ENCODE assay signal across 8 cellular contexts in the genomic region with DNA sequence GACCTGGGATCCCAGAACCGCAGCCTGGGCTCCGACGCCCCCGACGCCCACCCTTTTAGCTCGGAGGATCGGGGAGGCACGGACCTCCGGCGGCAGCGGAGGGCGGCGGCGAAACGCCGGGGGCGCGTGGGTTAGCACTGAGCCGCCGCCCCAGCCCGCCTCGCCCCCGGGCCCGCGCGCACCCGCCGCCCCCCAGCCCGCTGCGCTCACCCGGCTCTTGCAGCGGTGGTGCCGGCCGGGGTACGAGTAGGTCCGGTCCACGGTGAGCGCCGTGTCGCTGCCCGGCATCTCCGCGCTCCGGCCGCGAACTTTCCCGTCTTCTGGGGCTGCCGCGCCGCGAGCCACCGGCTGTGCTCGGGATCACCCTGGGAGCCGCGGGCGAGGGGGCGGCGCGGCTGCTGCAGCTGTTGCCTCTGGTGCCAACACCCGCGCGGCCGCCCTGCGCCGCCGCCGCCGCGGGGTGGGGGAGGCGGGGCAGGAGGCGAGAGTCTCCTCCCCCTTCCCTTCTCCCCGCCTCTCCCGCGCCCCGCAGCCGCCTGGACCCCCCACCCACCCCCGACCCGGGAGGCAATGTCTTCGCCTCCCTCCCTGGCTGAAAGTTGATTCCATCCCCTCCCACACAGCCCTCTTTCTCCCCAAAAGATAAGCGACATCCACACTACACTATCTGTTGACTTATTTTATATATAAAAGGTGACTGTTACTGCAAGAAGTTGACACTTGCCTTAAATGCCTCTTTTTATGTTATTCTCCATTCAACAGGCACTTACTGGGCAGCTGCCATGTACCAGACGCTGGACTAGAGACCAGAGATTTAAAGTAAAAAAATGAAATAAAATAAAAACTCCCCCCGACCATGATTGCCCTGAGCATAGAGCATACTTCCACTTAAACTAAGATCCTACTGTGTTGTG. TPM values are rescaled to one million over a fixed set of nuclear protein-coding genes. Genes with fewer than 3 reads are reported as not detected.
A peak's percentile ranks its signal among the peaks of the same experiment; 100 is the strongest.
DNase-seq lines count a peak whose midpoint lies in the region; ATAC-seq, FAIRE-seq and TF ChIP-seq lines count a peak whose summit lies in the region.

A gene with protein sequence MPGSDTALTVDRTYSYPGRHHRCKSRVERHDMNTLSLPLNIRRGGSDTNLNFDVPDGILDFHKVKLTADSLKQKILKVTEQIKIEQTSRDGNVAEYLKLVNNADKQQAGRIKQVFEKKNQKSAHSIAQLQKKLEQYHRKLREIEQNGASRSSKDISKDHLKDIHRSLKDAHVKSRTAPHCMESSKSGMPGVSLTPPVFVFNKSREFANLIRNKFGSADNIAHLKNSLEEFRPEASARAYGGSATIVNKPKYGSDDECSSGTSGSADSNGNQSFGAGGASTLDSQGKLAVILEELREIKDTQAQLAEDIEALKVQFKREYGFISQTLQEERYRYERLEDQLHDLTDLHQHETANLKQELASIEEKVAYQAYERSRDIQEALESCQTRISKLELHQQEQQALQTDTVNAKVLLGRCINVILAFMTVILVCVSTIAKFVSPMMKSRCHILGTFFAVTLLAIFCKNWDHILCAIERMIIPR (minus strand): TSS at position 415 of the 914 bp plus-strand sequence. CDS start 127 bp downstream, at position 288.

- H3K4me1 ChIP-seq in adrenal gland (replicated peaks in 1 of 2) (peaks cover 7 to 17% of the 10 kb centered on the region in 2 donors), pancreas (peaks cover 0 to 2% (median 0%) of the 10 kb centered on the region in 3 donors)

- H3K27me3 ChIP-seq in adrenal gland (no peaks in the 10 kb centered on the region), pancreas (no peaks in the 10 kb centered on the region)

- peak; percentile 64 for DNase-seq in NCI-H748 (lab: John Stamatoyannopoulos, UW; ENCODE audit: unreplicated experiment)
- no peak for DNase-seq in NCI-H748 treated with DMSO at 0.1 percent for 48 hours (lab: John Stamatoyannopoulos, UW)
- peak; percentile 77 for DNase-seq in NCI-H2227 (lab: John Stamatoyannopoulos, UW; ENCODE audit: unreplicated experiment)
- peak; percentile 43 to 68 (median 49) for DNase-seq in adrenal gland
- DNase-seq in left cardiac atrium, result peak; percentile 67
- peak; percentile 29 to 78 (median 43) for DNase-seq in pancreas
- no peak for DNase-seq in KG1 (lab: John Stamatoyannopoulos, UW)

- WGBS in adrenal gland, 4 donors, result 1 to 21% (median 8%) methylated on average over 3 to 81 of the region's 82 CpGs
- WGBS in pancreas, 2 donors, result 2% methylated on average over 36 to 77 of the region's 82 CpGs

- H3K27ac ChIP-seq in adrenal gland (peak within 1 kb of the TSS in 3 of 5 donors; percentile 55 to 76 (median 60)), pancreas (peak within 1 kb of the TSS; percentile 26 to 60 (median 46))

- H3K4me3 ChIP-seq in adrenal gland (peak within 1 kb of the TSS in 3 of 4 donors; percentile 28 to 76 (median 63)), pancreas (peak within 1 kb of the TSS; percentile 51 to 69 (median 64))

- peak in 1 of 2 donors; percentile 53 for TF ChIP-seq POLR2A in adrenal gland (IDR thresholded peaks at IDR 0.05)

- H3K36me3 ChIP-seq in adrenal gland (replicated peaks in 1 of 2), result no peaks in the 10 kb centered on the region
- H3K36me3 ChIP-seq in pancreas, result no peaks in the 10 kb centered on the region

- TF ChIP-seq CTCF in adrenal gland (IDR thresholded peaks at IDR 0.05) (peak in 1 of 6 experiments; percentile 2), pancreas (IDR thresholded peaks at IDR 0.05) (no peak)

- intact Hi-C loops in adrenal gland (cut with DNase I), result no loop called here
- intact Hi-C loops in left cardiac atrium (cut with DNase I), result no loop called here
- intact Hi-C loops in pancreas (cut with DNase I), result no loop called here

- ATAC-seq in HG02571 (IDR thresholded peaks at IDR 0.05; ENCODE audit: unreplicated experiment), result peak; percentile 70
- ATAC-seq in left cardiac atrium, result peak; percentile 92
- peak; percentile 79 to 88 (median 85) for ATAC-seq in pancreas

- FAIRE-seq in pancreas (lab: Jason Lieb, UNC), result no peak

- H3K9me3 ChIP-seq in adrenal gland (replicated peaks in 1 of 3), result no peaks in the 10 kb centered on the region
- no peaks in the 10 kb centered on the region for H3K9me3 ChIP-seq in pancreas

RNA-seq across cellular contexts. Expression of the gene that starts here (rescaled TPM):
- total RNA-seq in adrenal gland (10 to 100 TPM in 1 of 8 donors, 1 to 10 TPM in 7; 2.4 to 13.4 (median 6.7) TPM), left cardiac atrium (1 to 10 TPM; 4.9 to 5.7 TPM), pancreas (1 to 10 TPM; 1.2 to 6.9 (median 2.3) TPM)
- polyA plus RNA-seq in adrenal gland (1 to 10 TPM; 1.2 to 9.3 (median 2.2) TPM), pancreas (1 to 10 TPM; 1.0 to 3.5 TPM)

Comparison
In these comparisons a context has a peak if more than half of its experiments do, and no peak if none do; other contexts are left out.
1. DNase-seq: peak in NCI-H748 (single experiment), NCI-H2227 (single experiment), adrenal gland (7 of 7), left cardiac atrium (single experiment) and pancreas (6 of 6); none in NCI-H748 treated with DMSO at 0.1 percent for 48 hours (single experiment) and KG1 (single experiment).
2. Peak in every context shown above with its lines, with median percentiles within 50 percentile points of each other: ATAC-seq.